Comparison of ENCODE assay signal across 1 cellular context in genomic region chr11:133988686-133989410, GRCh38.
A peak's percentile ranks its signal among the peaks of the same experiment; 100 is the strongest.
TF ChIP-seq lines count a peak whose summit lies in the region.

No MANE protein-coding gene starts in this region.

TF ChIP-seq in HepG2, 621 proteins besides CTCF, POLR2A, EP300 and RAD21 (continued from another document):
- 0 out of 2 replicates have a peak, but pooled peaks have one; percentile 23 for TF ChIP-seq EZH2 (conservative IDR thresholded peaks at IDR 0.05; ENCODE audit: low read depth, low read length)
